In genomic region chr17:18143044-18143936, GRCh38 we compare ENCODE assay signal across 10 cellular contexts. TPM values are rescaled to one million over a fixed set of nuclear protein-coding genes. Genes with fewer than 3 reads are reported as not detected.
A peak's percentile ranks its signal among the peaks of the same experiment; 100 is the strongest.
DNase-seq lines count a peak whose midpoint lies in the region; ATAC-seq and TF ChIP-seq lines count a peak whose summit lies in the region.
"Had no signal": no experiment of that assay in that cellular context is flagged by ENCODE, and none has a peak within 500 bp of the region (broad histone marks: within the 10 kb centered on the region; RNA-seq: fewer than 3 reads in every experiment).

No MANE protein-coding gene starts in this region.

- TF ChIP-seq CTCF in AG09319 (IDR thresholded peaks at IDR 0.05; ENCODE audit: low read depth, low read length) (peak; percentile 23), GM12875 (IDR thresholded peaks at IDR 0.05; ENCODE audit: borderline replicate concordance, insufficient read depth, low read depth, low read length) (peak; percentile 49)

- no peak for DNase-seq in AG09319 (ENCODE audit: extremely low read depth, low read depth)
- DNase-seq in RPMI8226 = peak; percentile 63
- DNase-seq in iPS DF 19.7 (ENCODE audit: low read depth, low spot score) = peak; percentile 35
- no peak for DNase-seq in SIG-M5 treated with dmso at 0.1 percent for 504 hours (lab: John Stamatoyannopoulos, UW; ENCODE audit: unreplicated experiment)
- no peak for DNase-seq in left lobe of liver (ENCODE audit: low spot score)
- DNase-seq in mesenteric fat pad (ENCODE audit: low spot score) = no peak
- DNase-seq: activated CD4-positive, alpha-beta T cell treated with anti-CD3 and anti-CD28 coated beads for 4 hours; colonic mucosa had no signal

- ATAC-seq in HG02884 (IDR thresholded peaks at IDR 0.05; ENCODE audit: unreplicated experiment) (no peak), left lobe of liver (no peak)

- H3K4me3 ChIP-seq in GM12875 (ENCODE audit: low read depth, low read length) = no peak overlapping the region
- H3K4me3 ChIP-seq: colonic mucosa had no signal

RNA-seq across cellular contexts. Expression of gene MYO15A, which starts 34.7 kb away (rescaled TPM):
- total RNA-seq in left lobe of liver (6.0 TPM), mesenteric fat pad (0.71 TPM)

RNA-seq across cellular contexts. Expression of gene ALKBH5, which starts 40.3 kb away (rescaled TPM):
- total RNA-seq in left lobe of liver (69.2 TPM), mesenteric fat pad (86.9 TPM)

RNA-seq across cellular contexts. Expression of gene DRG2, which starts 55.5 kb away (rescaled TPM):
- total RNA-seq in left lobe of liver (13.0 TPM), mesenteric fat pad (36.3 TPM)

Comparison
In these comparisons a context has a peak if more than half of its experiments do, and no peak if none do; other contexts are left out.
1. DNase-seq: peak in RPMI8226 (single experiment) and iPS DF 19.7 (single experiment); none in AG09319 (single experiment), SIG-M5 treated with dmso at 0.1 percent for 504 hours (single experiment), left lobe of liver (single experiment) and mesenteric fat pad (single experiment).